In genomic region chr13:106617561-106617960, GRCh38 we compare ENCODE assay signal across 18 cellular contexts. TPM values are rescaled to one million over a fixed set of nuclear protein-coding genes. Genes with fewer than 3 reads are reported as not detected.
A peak's percentile ranks its signal among the peaks of the same experiment; 100 is the strongest.
DNase-seq lines count a peak whose midpoint lies in the region; ATAC-seq, FAIRE-seq and TF ChIP-seq lines count a peak whose summit lies in the region.
"Had no signal": no experiment of that assay in that cellular context is flagged by ENCODE, and none has a peak within 500 bp of the region (broad histone marks: within the 10 kb centered on the region; RNA-seq: fewer than 3 reads in every experiment).

No MANE protein-coding gene starts in this region.

- POLR2A ChIA-PET in HepG2 (lab: Yijun Ruan, JAX) = no interaction called here

- no peaks in the 10 kb centered on the region for H3K36me3 ChIP-seq in bronchial epithelial cell (ENCODE audit: control insufficient read depth, insufficient read depth, low read length)
- H3K36me3 ChIP-seq in HepG2 (replicated peaks in 1 of 2; ENCODE audit: control insufficient read depth in 1 of 2, insufficient read depth in 2 of 2, low read length in 2 of 2) = no peaks in the 10 kb centered on the region
- H3K36me3 ChIP-seq in spleen = no peaks in the 10 kb centered on the region
- H3K36me3 ChIP-seq: esophagus squamous epithelium, Peyer's patch had no signal

- H3K4me1 ChIP-seq in HepG2 (ENCODE audit: insufficient read depth, low read length) (no peaks in the 10 kb centered on the region), spleen (peaks cover 0 to 13% (median 7%) of the 10 kb centered on the region in 6 donors)

- ATAC-seq in GM21576 (IDR thresholded peaks at IDR 0.05; ENCODE audit: unreplicated experiment) (no peak), HepG2 (no peak)

- H3K27me3 ChIP-seq in bronchial epithelial cell (ENCODE audit: control insufficient read depth, insufficient read depth, low read length) (no peaks in the 10 kb centered on the region), HepG2 (ENCODE audit: control insufficient read depth in 1 of 2, insufficient read depth in 2 of 2, low read length in 2 of 2) (peaks cover 2 to 9% of the 10 kb centered on the region in 2 experiments; a peak in 3 of 5 replicates), spleen (replicated peaks in 1 of 7) (peaks cover 0 to 22% (median 0%) of the 10 kb centered on the region in 7 donors)
- H3K27me3 ChIP-seq: Peyer's patch had no signal

- no peak for TF ChIP-seq RAD21 in HepG2 (CRISPR knock-in tag; IDR thresholded peaks at IDR 0.05)

- H3K9ac ChIP-seq in HepG2 (ENCODE audit: insufficient read depth, low read depth, low read length) = no peak overlapping the region

- in situ Hi-C loops in HepG2 (cut with HindIII; ENCODE audit: extremely low pct_ligation_motif_present, low pct_unique_long_range_greater_than_20kb) = no loop called here

- TF ChIP-seq CTCF in bronchial epithelial cell (IDR thresholded peaks at IDR 0.05; ENCODE audit: insufficient read depth, low read length, severe bottlenecking) (no peak), HepG2 (CRISPR knock-in tag; IDR thresholded peaks at IDR 0.05) (no peak), spleen (IDR thresholded peaks at IDR 0.05 in 8 of 11, conservative IDR thresholded peaks at IDR 0.05 in 3 of 11) (no peak)

- 40% methylated on average over 3 of the region's 3 CpGs for WGBS in HepG2 (ENCODE audit: low lambda C conversion rate)
- 85 to 92% (median 89%) methylated on average over 3 of the region's 3 CpGs for WGBS in spleen, 5 donors

- H4K20me1 ChIP-seq in HepG2 (ENCODE audit: insufficient read depth, low read length) = no peaks in the 10 kb centered on the region

- H3K79me2 ChIP-seq in HepG2 (ENCODE audit: insufficient read depth, low read length) = no peaks in the 10 kb centered on the region

- intact Hi-C loops in HepG2 (cut with micrococcal nuclease; ENCODE audit: unreplicated experiment) (no loop called here), spleen (cut with DNase I; ENCODE audit: low total_unique reads) (no loop called here)

- no peak overlapping the region for H3K4me2 ChIP-seq in HepG2 (ENCODE audit: low read depth, low read length)

- TF ChIP-seq EP300 in HepG2 (IDR thresholded peaks at IDR 0.05; ENCODE audit: low read depth in 2 of 2, low read length in 2 of 2) (no peak), HepG2 (CRISPR knock-in tag; IDR thresholded peaks at IDR 0.05; ENCODE audit: borderline replicate concordance) (no peak)

- BruUV-seq in HepG2 (replicated peaks; lab: Mats Ljungman, UMichigan) = no TSS peak

- CTCF ChIA-PET in HepG2 (lab: Yijun Ruan, JAX; ENCODE audit: low intra/inter-chr PET ratio, low total read pairs) = no interaction called here

- no peak overlapping the region for H3K4me3 ChIP-seq in bronchial epithelial cell (ENCODE audit: low read depth, low read length)
- H3K4me3 ChIP-seq in HepG2 (replicated peaks in 1 of 3; ENCODE audit: insufficient read depth in 1 of 3, low read depth in 2 of 3, low read length in 3 of 3) = no peak overlapping the region
- H3K4me3 ChIP-seq in spleen = no peak overlapping the region
- H3K4me3 ChIP-seq: esophagus squamous epithelium, Peyer's patch had no signal

- TF ChIP-seq POLR2A in HepG2 (IDR thresholded peaks at IDR 0.05; ENCODE audit: insufficient read depth in 1 of 2, low read depth in 2 of 2, low read length in 2 of 2) = no peak
- no peak for TF ChIP-seq POLR2A in spleen (IDR thresholded peaks at IDR 0.05)

- peak; percentile 69 for DNase-seq in Daoy (ENCODE audit: low read depth)
- DNase-seq in M059J (ENCODE audit: low read depth) = peak; percentile 68
- peak; percentile 84 for DNase-seq in bronchial epithelial cell (ENCODE audit: low read depth)
- DNase-seq in iPS-NIHi7 (ENCODE audit: extremely low spot score) = peak; percentile 38
- no peak for DNase-seq in NCI-H82 (lab: John Stamatoyannopoulos, UW)
- no peak for DNase-seq in HepG2 (ENCODE audit: low spot score)
- no peak for DNase-seq in spleen
- DNase-seq: AML-193; esophagus squamous epithelium; GOT3; NCI-H1048; NCI-H446; Peyer's patch; retina; stimulated activated CD4-positive, alpha-beta T cell treated with anti-CD3 and anti-CD28 coated beads, Interleukin-4, amount 100 ng/mL, for 4 hours; stimulated activated naive B cell treated with anti-CD40 and anti-IgM and Interleukin-4, amounts not matched to agents 10 μg/mL and 1 μg/mL and 100 μg/mL, for 72 hours had no signal

- H2AFZ ChIP-seq in HepG2 (ENCODE audit: low read length) = no peak overlapping the region

- FAIRE-seq in bronchial epithelial cell (lab: Jason Lieb, UNC) (no peak), HepG2 (lab: Jason Lieb, UNC) (no peak)
- FAIRE-seq: GM12892 had no signal

- H3K27ac ChIP-seq in HepG2 (ENCODE audit: extremely low read length, insufficient read depth, low read length) (no peak overlapping the region), spleen (no peak overlapping the region)
- H3K27ac ChIP-seq: esophagus squamous epithelium, Peyer's patch had no signal

- H3K9me3 ChIP-seq in HepG2 (ENCODE audit: low read length) = no peaks in the 10 kb centered on the region
- no peaks in the 10 kb centered on the region for H3K9me3 ChIP-seq in spleen
- H3K9me3 ChIP-seq: esophagus squamous epithelium, Peyer's patch had no signal

TF ChIP-seq in HepG2, 621 proteins besides CTCF, POLR2A, EP300 and RAD21 (continues in another document):
- TF ChIP-seq POLR2G (IDR thresholded peaks at IDR 0.05; ENCODE audit: low read depth, low read length) (no peak), CHD2 (IDR thresholded peaks at IDR 0.05; ENCODE audit: low read depth, low read length) (no peak), BCLAF1 (IDR thresholded peaks at IDR 0.05) (no peak), ARID2 (CRISPR knock-in tag; IDR thresholded peaks at IDR 0.05; ENCODE audit: borderline replicate concordance) (no peak), SRY (CRISPR knock-in tag; IDR thresholded peaks at IDR 0.05) (no peak), ZNF225 (CRISPR knock-in tag; IDR thresholded peaks at IDR 0.05) (no peak)

RNA-seq across cellular contexts. Expression of gene ARGLU1, which starts 49.6 kb away (rescaled TPM):
- 24.8 and 27.7 TPM in 2 replicates for total RNA-seq in Daoy (2014; rRNA removed; shearing (Covaris generic))
- 7.0 and 15.2 TPM in 2 replicates for total RNA-seq in M059J (2014; rRNA removed; shearing (Covaris generic))
- total RNA-seq in bronchial epithelial cell (31.9 and 48.4 TPM in 2 replicates), HepG2 (2016; rRNA removed; fragmentation: Illumina TruSeq; extraction: Trizol) (27.2 and 47.1 TPM in 2 replicates), spleen (100 to 1,000 TPM in 6 of 7 donors, 10 to 100 TPM in 1; 99.5 to 204 (median 128) TPM)
- total RNA-seq in HepG2 (2016; cell fraction: cytosol; rRNA removed; fragmentation: Illumina TruSeq; extraction: Trizol; ENCODE audit: low read depth) = 11.8 and 17.4 TPM in 2 replicates
- 25.5 and 51.3 TPM in 2 replicates for total RNA-seq in HepG2 (2016; cell fraction: insoluble cytoplasmic fraction; rRNA removed; fragmentation: Illumina TruSeq; extraction: Trizol)
- 9.4 and 9.9 TPM in 2 replicates for total RNA-seq in HepG2 (2016; cell fraction: membrane; rRNA removed; fragmentation: Illumina TruSeq; extraction: Trizol)
- total RNA-seq in HepG2 (2016; cell fraction: nucleus; rRNA removed; fragmentation: Illumina TruSeq; extraction: Trizol) = 100 and 117 TPM in 2 replicates
- polyA plus RNA-seq in HepG2 (2011; rRNA removed) (70.6 and 81.6 TPM in 2 replicates), spleen (100 to 1,000 TPM; 123 to 190 (median 141) TPM)
- 10.8 and 12.2 TPM in 2 replicates for polyA plus RNA-seq in HepG2 (2011; cell fraction: cytosol; rRNA removed)
- polyA plus RNA-seq in HepG2 (2011; cell fraction: nucleus; rRNA removed) = 336 and 397 TPM in 2 replicates
- 62.3 and 76.1 TPM in 2 replicates for polyA plus RNA-seq in HepG2 (2012)
- 1.0 and 1.9 TPM in 2 replicates for polyA plus RNA-seq in HepG2 (2016; cell fraction: cytosol; fragmentation: Illumina TruSeq; extraction: Trizol; ENCODE audit: low read depth)
- polyA plus RNA-seq in HepG2 (2016; cell fraction: insoluble cytoplasmic fraction; fragmentation: Illumina TruSeq; extraction: Trizol; ENCODE audit: low read depth) = 50.3 and 50.9 TPM in 2 replicates
- polyA plus RNA-seq in HepG2 (2016; cell fraction: membrane; fragmentation: Illumina TruSeq; extraction: Trizol; ENCODE audit: low read depth) = 3.7 and 3.8 TPM in 2 replicates
- polyA plus RNA-seq in HepG2 (2016; cell fraction: nucleus; fragmentation: Illumina TruSeq; extraction: Trizol; ENCODE audit: insufficient read depth, low read depth) = 268 and 280 TPM in 2 replicates
- polyA minus RNA-seq in HepG2 (2011; rRNA and poly(A)+ RNA removed; ENCODE audit: low replicate concordance) = 8.6 and 10.0 TPM in 2 replicates
- 4.7 and 5.7 TPM in 2 replicates for polyA minus RNA-seq in HepG2 (2011; cell fraction: cytosol; rRNA and poly(A)+ RNA removed)
- polyA minus RNA-seq in HepG2 (2011; cell fraction: nucleus; rRNA and poly(A)+ RNA removed) = 125 and 143 TPM in 2 replicates

Comparison
In these comparisons a context has a peak if more than half of its experiments do, and no peak if none do; other contexts are left out.
1. DNase-seq: peak in Daoy (single experiment), M059J (single experiment), bronchial epithelial cell (single experiment) and iPS-NIHi7 (single experiment); none in NCI-H82 (single experiment), HepG2 (single experiment) and spleen (single experiment).